ENCODE assay signal across 12 cellular contexts in the genomic region with DNA sequence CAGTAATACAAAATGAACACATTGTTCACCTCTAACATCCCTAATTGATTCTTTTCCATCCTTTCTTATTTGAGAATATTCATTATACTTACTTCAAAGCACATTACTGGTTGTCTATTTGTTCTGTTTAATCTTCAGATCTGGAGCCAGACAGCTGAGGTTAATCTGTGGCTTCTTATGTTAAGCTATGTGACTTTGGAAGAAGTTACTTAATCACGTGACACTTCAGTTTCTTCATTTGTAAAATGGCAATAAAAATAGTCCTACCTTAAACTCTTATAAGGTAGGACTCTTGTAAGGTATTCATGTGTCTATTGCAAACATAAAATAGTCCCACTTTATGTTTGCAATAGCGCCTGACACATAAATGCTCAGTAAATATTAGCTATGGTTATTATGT. TPM values are rescaled to one million over a fixed set of nuclear protein-coding genes. Genes with fewer than 3 reads are reported as not detected.
"Had no signal": no experiment of that assay in that cellular context is flagged by ENCODE, and none has a peak within 500 bp of the region (broad histone marks: within the 10 kb centered on the region; RNA-seq: fewer than 3 reads in every experiment).

No MANE protein-coding gene starts in this region.

RNA-seq across cellular contexts. Expression of gene SFTPA2, which starts 13.1 kb away (rescaled TPM):
- total RNA-seq: kidney epithelial cell, left ventricle myocardium inferior, lower leg skin, mononuclear cell, natural killer cell, occipital lobe, osteocyte, sigmoid colon, subcutaneous adipose tissue, suprapubic skin, thoracic aorta had no signal

RNA-seq across cellular contexts. Expression of gene EIF5AL1, which starts 34.8 kb away (rescaled TPM):
- total RNA-seq: mesothelial cell of epicardium, osteocyte had no signal
